In genomic region chr5:126499742-126500396, GRCh38 we compare ENCODE assay signal across 9 cellular contexts.
DNase-seq lines count a peak whose midpoint lies in the region; ATAC-seq and TF ChIP-seq lines count a peak whose summit lies in the region.
"Had no signal": no experiment of that assay in that cellular context is flagged by ENCODE, and none has a peak within 500 bp of the region (broad histone marks: within the 10 kb centered on the region; RNA-seq: fewer than 3 reads in every experiment).

No MANE protein-coding gene starts in this region.

- H3K4me3 Mint-ChIP-seq in CD4-positive, alpha-beta T cell, result peak overlapping the region; percentile 11

- H3K4me3 ChIP-seq in upper lobe of right lung, result no peak overlapping the region

- peaks cover 45% of the 10 kb centered on the region for H3K4me1 Mint-ChIP-seq in CD4-positive, alpha-beta T cell (ENCODE audit: low read depth)

- no peaks in the 10 kb centered on the region for H3K9me3 Mint-ChIP-seq in CD4-positive, alpha-beta T cell

- H3K27me3 ChIP-seq in CD4-positive, alpha-beta T cell (ENCODE audit: control insufficient read depth, insufficient read depth, low read length), result no peaks in the 10 kb centered on the region
- H3K27me3 ChIP-seq in upper lobe of right lung, result no peaks in the 10 kb centered on the region
- H3K27me3 ChIP-seq: neutrophil had no signal

- peak; percentile 79 for ATAC-seq in CD4-positive, alpha-beta T cell (ENCODE audit: poor library complexity)
- ATAC-seq in GM19023 (IDR thresholded peaks at IDR 0.05; ENCODE audit: unreplicated experiment), result peak; percentile 69
- peak; percentile 84 for ATAC-seq in HG03354 (IDR thresholded peaks at IDR 0.05; ENCODE audit: poor library complexity, severe bottlenecking, unreplicated experiment)
- peak; percentile 60 for ATAC-seq in upper lobe of right lung

- CTCF ChIA-PET in CD4-positive, alpha-beta T cell (lab: Charles Lee), result interaction anchor here (0.5 to 1.6 kb wide), 18 partner anchors 9 to 235 kb away, joined by 3 to 12 read pairs (median 5); no protein-coding TSS in a partner anchor

- intact Hi-C loops in CD4-positive, alpha-beta T cell (cut with DNase I, micrococcal nuclease), result loop anchor here (1.0 to 5.0 kb wide), 6 partner anchors 38 to 146 kb away; partner anchors contain the start of gene GRAMD2B (in 2 of the 2)
- intact Hi-C loops in upper lobe of right lung (cut with DNase I), result no loop called here

- no peaks in the 10 kb centered on the region for H3K36me3 ChIP-seq in upper lobe of right lung
- H3K36me3 ChIP-seq: neutrophil had no signal

- peaks cover 5% of the 10 kb centered on the region for H3K4me1 ChIP-seq in upper lobe of right lung

- DNase-seq in CD4-positive, alpha-beta T cell, result peak in 4 of 10 experiments; percentile 8 to 24 (median 15)
- DNase-seq in SW480 (ENCODE audit: low spot score) (peak; percentile 20), glomerular visceral epithelial cell (ENCODE audit: extremely low spot score) (peak; percentile 17), upper lobe of right lung (no peak), T-helper 9 cell (no peak), hepatic stellate cell (ENCODE audit: low spot score) (no peak)

- no peaks in the 10 kb centered on the region for H3K9me3 ChIP-seq in CD4-positive, alpha-beta T cell (ENCODE audit: control insufficient read depth, low read length)
- H3K9me3 ChIP-seq in upper lobe of right lung, result no peaks in the 10 kb centered on the region
- H3K9me3 ChIP-seq: neutrophil had no signal

- no peaks in the 10 kb centered on the region for H3K27me3 Mint-ChIP-seq in CD4-positive, alpha-beta T cell

- POLR2A ChIA-PET in CD4-positive, alpha-beta T cell (lab: Charles Lee), result interaction anchor here (0.7 to 1.8 kb wide), 10 partner anchors 9 to 278 kb away, joined by 3 to 14 read pairs (median 4); partner anchors contain the start of genes GRAMD2B and LMNB1

- H3K36me3 Mint-ChIP-seq in CD4-positive, alpha-beta T cell (ENCODE audit: low read depth), result peaks cover 4% of the 10 kb centered on the region

- H3K27ac ChIP-seq in CD4-positive, alpha-beta T cell (ENCODE audit: low read depth, low read length), result no peak overlapping the region
- H3K27ac ChIP-seq in upper lobe of right lung, result no peak overlapping the region
- H3K27ac ChIP-seq: neutrophil had no signal

- peak; percentile 68 for TF ChIP-seq CTCF in CD4-positive, alpha-beta T cell (IDR thresholded peaks at IDR 0.05)
- TF ChIP-seq CTCF in upper lobe of right lung (IDR thresholded peaks at IDR 0.05), result peak; percentile 49

- peak overlapping the region; percentile 82 for H3K27ac Mint-ChIP-seq in CD4-positive, alpha-beta T cell

Comparison
In these comparisons a context has a peak if more than half of its experiments do, and no peak if none do; other contexts are left out.
1. DNase-seq: peak in SW480 (single experiment) and glomerular visceral epithelial cell (single experiment); none in upper lobe of right lung (single experiment), T-helper 9 cell (single experiment) and hepatic stellate cell (single experiment).
2. Peak in every context shown above with its lines, with median percentiles within 50 percentile points of each other: ATAC-seq.